18 cellular contexts compared by ENCODE assay signal in the genomic region with DNA sequence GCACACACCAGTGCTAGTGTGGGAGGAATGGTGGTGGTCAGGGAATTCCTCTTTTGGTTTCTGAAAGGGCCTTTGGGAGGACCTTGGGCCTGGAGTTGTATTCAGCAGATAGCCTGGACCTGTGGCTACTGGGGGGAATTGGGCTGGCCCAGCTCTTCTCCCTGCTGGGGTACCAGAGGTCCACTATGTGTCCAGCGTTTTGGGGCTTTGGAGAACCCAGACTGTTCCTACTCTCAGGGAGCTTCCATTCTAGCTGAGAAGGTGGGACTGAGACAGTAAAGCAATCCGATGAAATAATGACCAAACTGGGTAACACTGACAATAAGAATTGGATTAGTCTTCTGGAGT. TPM values are rescaled to one million over a fixed set of nuclear protein-coding genes. Genes with fewer than 3 reads are reported as not detected.
A peak's percentile ranks its signal among the peaks of the same experiment; 100 is the strongest.
DNase-seq lines count a peak whose midpoint lies in the region; ATAC-seq and TF ChIP-seq lines count a peak whose summit lies in the region.
"Had no signal": no experiment of that assay in that cellular context is flagged by ENCODE, and none has a peak within 500 bp of the region (broad histone marks: within the 10 kb centered on the region; RNA-seq: fewer than 3 reads in every experiment).

No MANE protein-coding gene starts in this region.

- H3K14ac ChIP-seq in IMR-90 (replicated peaks; ENCODE audit: low read depth, low read length), result no peak overlapping the region

- no peak overlapping the region for H3K4me3 ChIP-seq in IMR-90 (ENCODE audit: insufficient read depth, low read depth, low read length)
- H3K4me3 ChIP-seq in adrenal gland, result peak overlapping the region in 1 of 4 donors; percentile 47
- no peak overlapping the region for H3K4me3 ChIP-seq in hepatocyte
- peak overlapping the region; percentile 1 to 55 (median 36) for H3K4me3 ChIP-seq in skin epidermis
- H3K4me3 ChIP-seq: ascending aorta, GM23248, tibial artery had no signal

- in situ Hi-C loops in IMR-90 (cut with MboI; ENCODE audit: low sequenced_read_pairs), result no loop called here

- H2AFZ ChIP-seq in IMR-90 (replicated peaks; ENCODE audit: low read length, poor library complexity), result no peak overlapping the region
- H2AFZ ChIP-seq in hepatocyte, result no peak overlapping the region
- H2AFZ ChIP-seq: GM23248 had no signal

- H4K91ac ChIP-seq in IMR-90 (ENCODE audit: insufficient read depth, low read depth, low read length), result no peak overlapping the region

- TF ChIP-seq POLR2A in IMR-90 (IDR thresholded peaks at IDR 0.05; ENCODE audit: low read depth, low read length) (no peak), adrenal gland (IDR thresholded peaks at IDR 0.05) (no peak)

- no peak overlapping the region for H4K8ac ChIP-seq in IMR-90 (ENCODE audit: low read depth in 2 of 2, low read length in 2 of 2)

- H2BK5ac ChIP-seq in IMR-90 (ENCODE audit: low read depth, low read length, poor library complexity, severe bottlenecking), result no peak overlapping the region

- no peak overlapping the region for H2BK15ac ChIP-seq in IMR-90 (ENCODE audit: low read depth, low read length)

- peaks cover 3% of the 10 kb centered on the region for H3K79me2 ChIP-seq in hepatocyte

- H3K23ac ChIP-seq in IMR-90 (ENCODE audit: low read depth, low read length), result no peak overlapping the region

- ATAC-seq in IMR-90 (ENCODE audit: low read depth) (no peak), GM19467 (IDR thresholded peaks at IDR 0.05; ENCODE audit: unreplicated experiment) (no peak)

- no peaks in the 10 kb centered on the region for H3K9me1 ChIP-seq in IMR-90 (ENCODE audit: insufficient read depth, low read length)

- no peak overlapping the region for H3K56ac ChIP-seq in IMR-90 (ENCODE audit: extremely low read depth, insufficient read depth, low read length)

- H2BK20ac ChIP-seq in IMR-90 (ENCODE audit: low read depth, low read length), result no peak overlapping the region

- dilution Hi-C loops in IMR-90 (cut with HindIII; ENCODE audit: low sequenced_read_pairs, unreplicated experiment), result no loop called here

- no peak for DNase-seq in IMR-90
- DNase-seq in adrenal gland, result no peak
- DNase-seq in hepatocyte (ENCODE audit: low spot score), result no peak
- no peak for DNase-seq in CD1c-positive myeloid dendritic cell (ENCODE audit: extremely low spot score)
- no peak for DNase-seq in NCI-H2029 treated with DMSO at 0.1 percent for 48 hours (lab: John Stamatoyannopoulos, UW)
- no peak for DNase-seq in Ammon's horn (ENCODE audit: low spot score)
- DNase-seq: COR-L47, EL, Kasumi-1, NCI-H1092 treated with DMSO at 0.1 percent for 48 hours, T-helper 1 cell, tibial artery had no signal

- no peaks in the 10 kb centered on the region for H3K36me3 ChIP-seq in IMR-90 (ENCODE audit: control insufficient read depth, insufficient read depth, low read length)
- peaks cover 0 to 7% of the 10 kb centered on the region in 2 donors for H3K36me3 ChIP-seq in adrenal gland (replicated peaks in 1 of 2)
- no peaks in the 10 kb centered on the region for H3K36me3 ChIP-seq in hepatocyte (replicated peaks; ENCODE audit: insufficient read depth, low read depth)
- H3K36me3 ChIP-seq: ascending aorta had no signal

- intact Hi-C loops in IMR-90 (cut with micrococcal nuclease) (no loop called here), adrenal gland (cut with DNase I) (no loop called here)

- BruUV-seq in IMR-90 (replicated peaks; lab: Mats Ljungman, UMichigan), result no TSS peak

- no peaks in the 10 kb centered on the region for H3K79me1 ChIP-seq in IMR-90 (ENCODE audit: low read depth in 1 of 2, low read length in 2 of 2)

- TF ChIP-seq RAD21 in IMR-90 (IDR thresholded peaks at IDR 0.05; ENCODE audit: low read length), result no peak

- H3K18ac ChIP-seq in IMR-90 (ENCODE audit: low read depth, low read length), result no peak overlapping the region

- no peak overlapping the region for H4K5ac ChIP-seq in IMR-90 (ENCODE audit: low read depth, low read length)

- H3K4me1 ChIP-seq in IMR-90 (ENCODE audit: control insufficient read depth, insufficient read depth, low read length) (peaks cover 11% of the 10 kb centered on the region; the same call in 1 of the 2 replicates), adrenal gland (replicated peaks in 1 of 2) (peaks cover 35 to 38% of the 10 kb centered on the region in 2 donors), hepatocyte (ENCODE audit: insufficient read depth) (peaks cover 36% of the 10 kb centered on the region)

- POLR2A ChIA-PET in IMR-90 (lab: Charles Lee; ENCODE audit: unreplicated experiment), result no interaction called here

- H2BK120ac ChIP-seq in IMR-90 (ENCODE audit: low read depth, low read length), result no peak overlapping the region

- H3K27ac ChIP-seq in IMR-90 (ENCODE audit: insufficient read depth, low read length) (no peak overlapping the region), adrenal gland (peak overlapping the region; percentile 45 to 89 (median 84)), hepatocyte (no peak overlapping the region), skin epidermis (peak overlapping the region in 17 of 21 experiments; percentile 40 to 86 (median 74))
- H3K27ac ChIP-seq: ascending aorta, GM23248, tibial artery had no signal

- no peak overlapping the region for H2AK5ac ChIP-seq in IMR-90 (ENCODE audit: low read depth, low read length)

- H3K4me2 ChIP-seq in IMR-90 (ENCODE audit: low read depth, low read length) (no peak overlapping the region), hepatocyte (peak overlapping the region; percentile 88)

- TF ChIP-seq CTCF in IMR-90 (conservative IDR thresholded peaks at IDR 0.05; ENCODE audit: low read depth, low read length) (no peak), adrenal gland (IDR thresholded peaks at IDR 0.05) (no peak), hepatocyte (IDR thresholded peaks at IDR 0.05; ENCODE audit: poor library complexity) (no peak)

- no CpG with 5 or more reads among the region's 2 CpGs for WGBS in IMR-90 (ENCODE audit: extremely low coverage in 2 of 2, insufficient read length in 1 of 2), 2 experiments
- 82 to 90% (median 86%) methylated on average over 2 of the region's 2 CpGs for WGBS in adrenal gland, 4 donors
- 100% methylated on average over 2 of the region's 2 CpGs for WGBS in hepatocyte (ENCODE audit: low lambda C conversion rate, missing lambda C conversion rate)

- no peaks in the 10 kb centered on the region for H3K9me3 ChIP-seq in IMR-90 (ENCODE audit: control insufficient read depth, insufficient read depth, low read length)
- H3K9me3 ChIP-seq in adrenal gland (replicated peaks in 1 of 3), result no peaks in the 10 kb centered on the region
- H3K9me3 ChIP-seq in hepatocyte (ENCODE audit: low read depth), result no peaks in the 10 kb centered on the region
- H3K9me3 ChIP-seq: ascending aorta, tibial artery had no signal

- no peaks in the 10 kb centered on the region for H3K9me2 ChIP-seq in hepatocyte (replicated peaks; ENCODE audit: insufficient read depth)

- H2AK9ac ChIP-seq in IMR-90 (replicated peaks; ENCODE audit: low read depth, low read length, poor library complexity), result peak overlapping the region; percentile 55

- peaks cover 37% of the 10 kb centered on the region for H3K27me3 ChIP-seq in IMR-90 (ENCODE audit: control insufficient read depth, insufficient read depth, low read length)
- no peaks in the 10 kb centered on the region for H3K27me3 ChIP-seq in adrenal gland
- peaks cover 2% of the 10 kb centered on the region for H3K27me3 ChIP-seq in hepatocyte

- H4K20me1 ChIP-seq in IMR-90 (ENCODE audit: insufficient read depth, low read length) (no peaks in the 10 kb centered on the region; the same call in 1 of the 2 replicates), hepatocyte (ENCODE audit: insufficient read depth, poor library complexity, severe bottlenecking) (no peaks in the 10 kb centered on the region)

- H3K9ac ChIP-seq in IMR-90 (ENCODE audit: low read depth, low read length), result no peak overlapping the region
- H3K9ac ChIP-seq: GM23248 had no signal

- CTCF ChIA-PET in IMR-90 (lab: Yijun Ruan, JAX), result no interaction called here

- H3K4ac ChIP-seq in IMR-90 (ENCODE audit: low read depth, low read length), result no peak overlapping the region

RNA-seq across cellular contexts. Expression of gene EPN3, which starts 2.4 kb away (rescaled TPM):
- total RNA-seq in IMR-90 (2012; rRNA removed), result not detected in 2 replicates
- polyA plus RNA-seq in IMR-90 (2012; rRNA removed), result 0.09 TPM in 1 of 2 replicates, not detected in the other
- 0.07 TPM in 1 of 2 replicates, not detected in the other for polyA plus RNA-seq in IMR-90 (2012; cell fraction: cytosol; rRNA removed)
- polyA plus RNA-seq in IMR-90 (2012; cell fraction: nucleus; rRNA removed; ENCODE audit: low replicate concordance), result 0.07 TPM in 1 of 2 replicates, not detected in the other
- 10 to 100 TPM in 7 of 8 donors, 1 to 10 TPM in 1; 1.7 to 96.1 (median 38.2) TPM for total RNA-seq in adrenal gland
- polyA plus RNA-seq in adrenal gland, result 10 to 100 TPM in 2 of 3 donors, 1 to 10 TPM in 1; 1.2 to 32.3 (median 10.5) TPM
- 2.7 and 3.8 TPM in 2 replicates for total RNA-seq in hepatocyte
- polyA plus RNA-seq in hepatocyte, result 11.5 and 12.1 TPM in 2 replicates
- total RNA-seq: GM23248, mesenteric fat pad, neural crest cell had no signal
- polyA plus RNA-seq: GM23248 had no signal

RNA-seq across cellular contexts. Expression of gene SPATA20, which starts 12.0 kb away (rescaled TPM):
- total RNA-seq in IMR-90 (2012; rRNA removed), result 15.6 and 17.0 TPM in 2 replicates
- 31.9 and 35.0 TPM in 2 replicates for polyA plus RNA-seq in IMR-90 (2012; rRNA removed)
- 22.4 and 29.6 TPM in 2 replicates for polyA plus RNA-seq in IMR-90 (2012; cell fraction: cytosol; rRNA removed)
- polyA plus RNA-seq in IMR-90 (2012; cell fraction: nucleus; rRNA removed; ENCODE audit: low replicate concordance), result 207 and 453 TPM in 2 replicates
- 100 to 1,000 TPM in 7 of 8 donors, 10 to 100 TPM in 1; 78.9 to 205 (median 169) TPM for total RNA-seq in adrenal gland
- 100 to 1,000 TPM in 2 of 3 donors, 10 to 100 TPM in 1; 12.7 to 246 (median 150) TPM for polyA plus RNA-seq in adrenal gland
- total RNA-seq in hepatocyte, result 91.0 and 97.5 TPM in 2 replicates
- polyA plus RNA-seq in hepatocyte, result 108 and 114 TPM in 2 replicates

RNA-seq across cellular contexts. Expression of gene CACNA1G, which starts 25.6 kb away (rescaled TPM):
- under 0.01 TPM in 1 of 2 replicates, not detected in the other for total RNA-seq in IMR-90 (2012; rRNA removed)
- 0.03 TPM in 2 replicates for polyA plus RNA-seq in IMR-90 (2012; rRNA removed)
- 0.08 TPM in 1 of 2 replicates, not detected in the other for polyA plus RNA-seq in IMR-90 (2012; cell fraction: cytosol; rRNA removed)
- polyA plus RNA-seq in IMR-90 (2012; cell fraction: nucleus; rRNA removed; ENCODE audit: low replicate concordance), result 0.08 and 0.10 TPM in 2 replicates
- total RNA-seq in adrenal gland, result under 1 TPM in 7 of 8 donors, not detected in 1; 0.06 to 0.72 (median 0.14) TPM
- polyA plus RNA-seq in adrenal gland, result under 1 TPM; 0.05 to 0.24 (median 0.07) TPM
- 2.9 and 4.8 TPM in 2 replicates for total RNA-seq in hepatocyte
- 3.5 and 4.8 TPM in 2 replicates for polyA plus RNA-seq in hepatocyte

RNA-seq across cellular contexts. Expression of gene MYCBPAP, which starts 26.7 kb away (rescaled TPM):
- total RNA-seq in IMR-90 (2012; rRNA removed), result under 0.01 and 0.18 TPM in 2 replicates
- polyA plus RNA-seq in IMR-90 (2012; rRNA removed), result 0.17 and 0.30 TPM in 2 replicates
- polyA plus RNA-seq in IMR-90 (2012; cell fraction: cytosol; rRNA removed), result 0.07 and 0.42 TPM in 2 replicates
- polyA plus RNA-seq in IMR-90 (2012; cell fraction: nucleus; rRNA removed; ENCODE audit: low replicate concordance), result 0.82 and 2.1 TPM in 2 replicates
- 1 to 10 TPM in 6 of 8 donors, under 1 TPM in 1, not detected in 1; 0.12 to 8.9 (median 2.3) TPM for total RNA-seq in adrenal gland
- polyA plus RNA-seq in adrenal gland, result 1 to 10 TPM in 2 of 3 donors, under 1 TPM in 1; 0.27 to 4.4 (median 2.2) TPM
- 0.43 TPM in 1 of 2 replicates, not detected in the other for total RNA-seq in hepatocyte
- 0.70 and 1.2 TPM in 2 replicates for polyA plus RNA-seq in hepatocyte

RNA-seq across cellular contexts. Expression of gene RSAD1, which starts 56.3 kb away (rescaled TPM):
- total RNA-seq in IMR-90 (2012; rRNA removed) (10.0 and 10.8 TPM in 2 replicates), adrenal gland (10 to 100 TPM; 28.4 to 77.3 (median 51.8) TPM), hepatocyte (28.6 and 29.7 TPM in 2 replicates)
- polyA plus RNA-seq in IMR-90 (2012; rRNA removed) (16.6 and 19.2 TPM in 2 replicates), adrenal gland (10 to 100 TPM; 31.6 to 69.0 (median 60.5) TPM), hepatocyte (30.4 and 44.2 TPM in 2 replicates)
- 10.9 and 13.4 TPM in 2 replicates for polyA plus RNA-seq in IMR-90 (2012; cell fraction: cytosol; rRNA removed)
- polyA plus RNA-seq in IMR-90 (2012; cell fraction: nucleus; rRNA removed; ENCODE audit: low replicate concordance), result 63.9 and 67.4 TPM in 2 replicates

Comparison
In these comparisons a context has a peak if more than half of its experiments do, and no peak if none do; other contexts are left out.
1. H3K27ac ChIP-seq: peak in adrenal gland (5 of 5) and skin epidermis (17 of 21); none in IMR-90 (single experiment) and hepatocyte (single experiment).
2. H3K4me3 ChIP-seq: peak in skin epidermis (7 of 7); none in IMR-90 (single experiment) and hepatocyte (single experiment).